Comparison of ENCODE assay signal across 44 cellular contexts in the genomic region with DNA sequence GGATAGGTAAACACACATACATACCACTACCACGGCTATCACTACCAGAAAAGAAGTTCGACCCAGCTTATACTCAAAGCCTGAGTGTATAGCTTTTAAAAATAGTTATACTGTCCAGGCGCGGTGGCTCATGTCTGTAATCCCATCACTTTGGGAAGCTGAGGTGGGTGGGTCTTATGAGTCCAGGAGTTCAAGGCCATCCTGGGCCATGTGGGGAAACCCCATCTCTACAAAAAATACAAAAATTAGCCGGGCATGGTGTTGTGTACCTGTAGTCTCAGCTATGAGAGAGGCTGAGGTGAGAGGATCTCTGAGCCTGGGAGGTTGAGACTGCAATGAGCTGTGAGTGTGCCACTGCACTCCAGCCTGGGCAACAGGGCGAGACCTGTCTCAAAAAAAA. TPM values are rescaled to one million over a fixed set of nuclear protein-coding genes. Genes with fewer than 3 reads are reported as not detected.
"Had no signal": no experiment of that assay in that cellular context is flagged by ENCODE, and none has a peak within 500 bp of the region (broad histone marks: within the 10 kb centered on the region; RNA-seq: fewer than 3 reads in every experiment).

No MANE protein-coding gene starts in this region.

- H3K4me1 ChIP-seq: ascending aorta, body of pancreas, breast epithelium had no signal

- H3K4me3 ChIP-seq: adrenal gland, ascending aorta, body of pancreas, breast epithelium, cardiac muscle cell had no signal

- H3K27me3 ChIP-seq: adrenal gland, ascending aorta, body of pancreas, brain microvascular endothelial cell, breast epithelium, cardiac muscle cell had no signal

- H3K4me1 Mint-ChIP-seq: brain had no signal

- H3K27ac ChIP-seq: adrenal gland, ascending aorta, body of pancreas, brain microvascular endothelial cell, breast epithelium had no signal

- DNase-seq: activated effector memory CD4-positive, alpha-beta T cell treated with anti-CD3 and anti-CD28 coated beads, Interleukin-2, amount 50 U/mL, for 16 hours; activated effector memory CD4-positive, alpha-beta T cell treated with Interleukin-2 at 50 U/mL for 16 hours; activated gamma-delta T cell; activated gamma-delta T cell treated with Interleukin-2 at 50 U/mL for 16 hours; activated naive CD4-positive, alpha-beta T cell; activated naive CD4-positive, alpha-beta T cell treated with anti-CD3 and anti-CD28 coated beads for 36 hours; activated naive CD4-positive, alpha-beta T cell treated with anti-CD3 and anti-CD28 coated beads, Interleukin-2, amount 10 ng/mL, durations not matched to agents 7 days and 5 days; activated naive CD4-positive, alpha-beta T cell treated with anti-CD3 and anti-CD28 coated beads, Interleukin-2, amount 50 U/mL, for 16 hours; activated naive CD4-positive, alpha-beta T cell treated with Interleukin-2 at 50 U/mL for 16 hours; activated naive CD8-positive, alpha-beta T cell treated with anti-CD3 and anti-CD28 coated beads for 36 hours; activated naive CD8-positive, alpha-beta T cell treated with anti-CD3 and anti-CD28 coated beads, Interleukin-2, amount 10 ng/mL, durations not matched to agents 7 days and 5 days; activated naive CD8-positive, alpha-beta T cell treated with anti-CD3 and anti-CD28 coated beads, Interleukin-2, amount 50 U/mL, for 24 hours; activated T-cell treated with anti-CD3 and anti-CD28 coated beads, Interleukin-2, amount 50 U/mL, for 1 hour; activated T-cell treated with anti-CD3 and anti-CD28 coated beads, Interleukin-2, amount 50 U/mL, for 24 hours; activated T-cell treated with anti-CD3 and anti-CD28 coated beads, Interleukin-2, amount 50 U/mL, for 4 hours; activated T-cell treated with anti-CD3 and anti-CD28 coated beads, Interleukin-2, amount 50 U/mL, for 48 hours; activated T-cell treated with anti-CD3 and anti-CD28 coated beads, Interleukin-2, amount 50 U/mL, for 72 hours; adrenal gland; amniotic stem cell; amygdala; anterior cingulate cortex; aorta; body of pancreas; brain microvascular endothelial cell; caudate nucleus; central memory CD4-positive, alpha-beta T cell; cerebellar nuclear complex had no signal

- H3K27me3 Mint-ChIP-seq: activated naive CD4-positive, alpha-beta T cell treated with anti-CD3 and anti-CD28 coated beads, Interleukin-2, amount 10 ng/mL, durations not matched to agents 7 days and 5 days; activated naive CD4-positive, alpha-beta T cell treated with anti-CD3 and anti-CD28 coated beads, Interleukin-2, amount 50 U/mL, for 24 hours; activated naive CD8-positive, alpha-beta T cell; activated naive CD8-positive, alpha-beta T cell treated with anti-CD3 and anti-CD28 coated beads for 36 hours; activated naive CD8-positive, alpha-beta T cell treated with anti-CD3 and anti-CD28 coated beads, Interleukin-2, amount 10 ng/mL, durations not matched to agents 7 days and 5 days; activated naive CD8-positive, alpha-beta T cell treated with anti-CD3 and anti-CD28 coated beads, Interleukin-2, amount 50 U/mL, for 24 hours; activated T-cell treated with anti-CD3 and anti-CD28 coated beads, Interleukin-2, amount 50 U/mL, for 24 hours; activated T-helper 17 cell treated with anti-CD3 and anti-CD28 coated beads, Interleukin-2, amount 50 U/mL, for 72 hours; brain; central memory CD8-positive, alpha-beta T cell had no signal

- ATAC-seq: activated naive CD4-positive, alpha-beta T cell treated with anti-CD3 and anti-CD28 coated beads, Interleukin-2, amount 50 U/mL, for 72 hours; activated naive CD8-positive, alpha-beta T cell treated with anti-CD3 and anti-CD28 coated beads, Interleukin-2, amount 50 U/mL, for 24 hours; activated T-cell treated with anti-CD3 and anti-CD28 coated beads, Interleukin-2, amount 50 U/mL, for 4 hours; activated T-cell treated with anti-CD3 and anti-CD28 coated beads, Interleukin-2, amount 50 U/mL, for 72 hours; activated T-helper 17 cell treated with anti-CD3 and anti-CD28 coated beads, Interleukin-2, amount 50 U/mL, for 72 hours; body of pancreas had no signal

- H3K4me3 Mint-ChIP-seq: activated naive CD4-positive, alpha-beta T cell treated with anti-CD3 and anti-CD28 coated beads for 36 hours; activated naive CD4-positive, alpha-beta T cell treated with anti-CD3 and anti-CD28 coated beads, Interleukin-2, amount 10 ng/mL, durations not matched to agents 7 days and 5 days; activated naive CD4-positive, alpha-beta T cell treated with anti-CD3 and anti-CD28 coated beads, Interleukin-2, amount 50 U/mL, for 24 hours; activated naive CD8-positive, alpha-beta T cell; activated naive CD8-positive, alpha-beta T cell treated with anti-CD3 and anti-CD28 coated beads for 36 hours; activated naive CD8-positive, alpha-beta T cell treated with anti-CD3 and anti-CD28 coated beads, Interleukin-2, amount 10 ng/mL, durations not matched to agents 7 days and 5 days; activated naive CD8-positive, alpha-beta T cell treated with anti-CD3 and anti-CD28 coated beads, Interleukin-2, amount 50 U/mL, for 24 hours; activated T-cell treated with anti-CD3 and anti-CD28 coated beads, Interleukin-2, amount 50 U/mL, for 24 hours; activated T-cell treated with anti-CD3 and anti-CD28 coated beads, Interleukin-2, amount 50 U/mL, for 4 hours; activated T-cell treated with anti-CD3 and anti-CD28 coated beads, Interleukin-2, amount 50 U/mL, for 72 hours; activated T-helper 1 cell treated with anti-CD3 and anti-CD28 coated beads, Interleukin-12 subunit alpha, Interleukin-12 subunit beta, Interleukin-2, Interleukin-4 antibody, amounts not matched to agents 30 ng/mL and 10 ng/mL and 1 ng/mL, durations not matched to agents 14 hours and 24 hours and 36 hours; activated T-helper 17 cell treated with anti-CD3 and anti-CD28 coated beads, Interleukin-2, amount 50 U/mL, for 72 hours; brain; central memory CD8-positive, alpha-beta T cell had no signal

- H3K9me3 ChIP-seq: adrenal gland, ascending aorta, body of pancreas, breast epithelium had no signal

- H3K27ac Mint-ChIP-seq: activated naive CD4-positive, alpha-beta T cell treated with anti-CD3 and anti-CD28 coated beads for 36 hours; activated naive CD4-positive, alpha-beta T cell treated with anti-CD3 and anti-CD28 coated beads, Interleukin-2, amount 10 ng/mL, durations not matched to agents 7 days and 5 days; activated naive CD4-positive, alpha-beta T cell treated with anti-CD3 and anti-CD28 coated beads, Interleukin-2, amount 50 U/mL, for 24 hours; activated naive CD8-positive, alpha-beta T cell; activated naive CD8-positive, alpha-beta T cell treated with anti-CD3 and anti-CD28 coated beads for 36 hours; activated naive CD8-positive, alpha-beta T cell treated with anti-CD3 and anti-CD28 coated beads, Interleukin-2, amount 10 ng/mL, durations not matched to agents 7 days and 5 days; activated naive CD8-positive, alpha-beta T cell treated with anti-CD3 and anti-CD28 coated beads, Interleukin-2, amount 50 U/mL, for 24 hours; activated T-cell treated with anti-CD3 and anti-CD28 coated beads, Interleukin-2, amount 50 U/mL, for 24 hours; activated T-cell treated with anti-CD3 and anti-CD28 coated beads, Interleukin-2, amount 50 U/mL, for 72 hours; activated T-helper 1 cell treated with anti-CD3 and anti-CD28 coated beads, Interleukin-12 subunit alpha, Interleukin-12 subunit beta, Interleukin-2, Interleukin-4 antibody, amounts not matched to agents 30 ng/mL and 10 ng/mL and 1 ng/mL, durations not matched to agents 14 hours and 24 hours and 36 hours; activated T-helper 17 cell treated with anti-CD3 and anti-CD28 coated beads, Interleukin-2, amount 50 U/mL, for 72 hours; activated T-helper 2 cell treated with anti-CD3 and anti-CD28 coated beads, Interferon-gamma antibody, Interleukin-2, Interleukin-4, amounts not matched to agents 10 μg/mL and 5 μg/mL and 100 μg/mL, durations not matched to agents 14 hours and 24 hours and 36 hours; brain had no signal

- H3K9me3 Mint-ChIP-seq: activated naive CD4-positive, alpha-beta T cell treated with anti-CD3 and anti-CD28 coated beads for 36 hours; activated naive CD4-positive, alpha-beta T cell treated with anti-CD3 and anti-CD28 coated beads, Interleukin-2, amount 10 ng/mL, durations not matched to agents 7 days and 5 days; activated naive CD4-positive, alpha-beta T cell treated with anti-CD3 and anti-CD28 coated beads, Interleukin-2, amount 50 U/mL, for 24 hours; activated naive CD4-positive, alpha-beta T cell treated with anti-CD3 and anti-CD28 coated beads, Interleukin-2, amount 50 U/mL, for 72 hours; activated naive CD8-positive, alpha-beta T cell treated with anti-CD3 and anti-CD28 coated beads for 36 hours; activated naive CD8-positive, alpha-beta T cell treated with anti-CD3 and anti-CD28 coated beads, Interleukin-2, amount 10 ng/mL, durations not matched to agents 7 days and 5 days; activated naive CD8-positive, alpha-beta T cell treated with anti-CD3 and anti-CD28 coated beads, Interleukin-2, amount 50 U/mL, for 24 hours; activated T-cell treated with anti-CD3 and anti-CD28 coated beads, Interleukin-2, amount 50 U/mL, for 24 hours; activated T-cell treated with anti-CD3 and anti-CD28 coated beads, Interleukin-2, amount 50 U/mL, for 4 hours; activated T-cell treated with anti-CD3 and anti-CD28 coated beads, Interleukin-2, amount 50 U/mL, for 72 hours; activated T-helper 1 cell treated with anti-CD3 and anti-CD28 coated beads, Interleukin-12 subunit alpha, Interleukin-12 subunit beta, Interleukin-2, Interleukin-4 antibody, amounts not matched to agents 30 ng/mL and 10 ng/mL and 1 ng/mL, durations not matched to agents 14 hours and 24 hours and 36 hours; activated T-helper 17 cell treated with anti-CD3 and anti-CD28 coated beads, Interleukin-2, amount 50 U/mL, for 72 hours; activated T-helper 2 cell treated with anti-CD3 and anti-CD28 coated beads, Interferon-gamma antibody, Interleukin-2, Interleukin-4, amounts not matched to agents 10 μg/mL and 5 μg/mL and 100 μg/mL, durations not matched to agents 14 hours and 24 hours and 36 hours; brain; central memory CD8-positive, alpha-beta T cell had no signal

- FAIRE-seq: astrocyte, bronchial epithelial cell had no signal

RNA-seq across cellular contexts. Expression of gene NKX2-4, which starts 32.9 kb away (rescaled TPM):
- total RNA-seq: activated naive CD4-positive, alpha-beta T cell treated with anti-CD3 and anti-CD28 coated beads for 36 hours; activated naive CD4-positive, alpha-beta T cell treated with anti-CD3 and anti-CD28 coated beads, Interleukin-2, amount 50 U/mL, for 72 hours; activated naive CD8-positive, alpha-beta T cell treated with anti-CD3 and anti-CD28 coated beads for 36 hours; activated naive CD8-positive, alpha-beta T cell treated with anti-CD3 and anti-CD28 coated beads, Interleukin-2, amount 10 ng/mL, durations not matched to agents 7 days and 5 days; activated T-cell treated with anti-CD3 and anti-CD28 coated beads, Interleukin-2, amount 50 U/mL, for 4 hours; activated T-cell treated with anti-CD3 and anti-CD28 coated beads, Interleukin-2, amount 50 U/mL, for 72 hours; activated T-helper 1 cell treated with anti-CD3 and anti-CD28 coated beads, Interleukin-12 subunit alpha, Interleukin-12 subunit beta, Interleukin-2, Interleukin-4 antibody, amounts not matched to agents 30 ng/mL and 10 ng/mL and 1 ng/mL, durations not matched to agents 14 hours and 24 hours and 36 hours; activated T-helper 17 cell treated with anti-CD3 and anti-CD28 coated beads, Interleukin-2, amount 50 U/mL, for 72 hours; activated T-helper 2 cell treated with anti-CD3 and anti-CD28 coated beads, Interferon-gamma antibody, Interleukin-2, Interleukin-4, amounts not matched to agents 10 μg/mL and 5 μg/mL and 100 μg/mL, durations not matched to agents 14 hours and 24 hours and 36 hours; aorta; ascending aorta; astrocyte; body of pancreas; breast epithelium; bronchial epithelial cell; cardiac muscle cell; cardiac septum; cerebellum; chondrocyte had no signal
- polyA plus RNA-seq: adipose tissue, adrenal gland, aorta, cardiac muscle cell had no signal
